ENCODE assay signal across 3 cellular contexts in the genomic region with DNA sequence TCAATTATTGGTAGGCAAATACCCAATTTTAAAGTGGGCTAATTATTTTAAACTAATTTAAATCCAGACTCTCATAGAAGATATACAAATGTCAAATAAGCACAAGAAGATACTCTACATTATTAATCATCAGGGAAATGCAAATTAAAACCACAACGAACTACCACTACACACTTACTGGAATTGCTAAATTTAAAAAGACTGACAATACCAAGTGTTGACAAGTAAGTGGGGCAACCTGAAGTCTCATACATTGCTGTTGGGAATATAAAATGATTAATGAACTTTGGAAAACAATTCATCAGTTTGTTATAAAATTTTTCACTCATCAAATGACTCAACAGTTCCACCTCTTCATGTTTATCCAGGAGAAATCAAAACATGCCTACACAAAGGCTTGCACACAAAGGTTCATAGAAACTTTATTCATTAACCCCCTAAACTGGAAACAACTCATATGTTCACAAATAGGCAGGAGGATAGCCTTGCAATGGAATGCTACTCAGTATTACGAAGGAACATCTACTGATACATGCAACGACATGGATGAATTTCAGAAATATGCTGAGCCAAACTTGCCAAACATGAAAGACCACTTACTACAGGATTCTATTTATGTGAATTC.
A peak's percentile ranks its signal among the peaks of the same experiment; 100 is the strongest.
TF ChIP-seq lines count a peak whose summit lies in the region.

No MANE protein-coding gene starts in this region.

TF ChIP-seq in A549, 52 proteins besides CTCF, POLR2A, EP300 and RAD21:
- peak; percentile 77 for TF ChIP-seq ZFP36 (IDR thresholded peaks at IDR 0.05; ENCODE audit: borderline replicate concordance, partially characterized antibody)
- no peak for TF ChIP-seq BHLHE40 (IDR thresholded peaks at IDR 0.05; ENCODE audit: low read depth, low read length)
TF ChIP-seq in A549: peak in this region for 1.

TF ChIP-seq in HCT116, 20 proteins besides CTCF, POLR2A, EP300 and RAD21:
- peak; percentile 22; the same call in 1 of the 2 replicates for TF ChIP-seq CBX3 (IDR thresholded peaks at IDR 0.05; ENCODE audit: low read depth)
- TF ChIP-seq EZH2 (IDR thresholded peaks at IDR 0.05), result no peak

TF ChIP-seq in SK-N-SH, 30 proteins besides CTCF, POLR2A, EP300 and RAD21:
- TF ChIP-seq GATA2 (CRISPR knock-in tag; IDR thresholded peaks at IDR 0.05) (no peak), YY1 (IDR thresholded peaks at IDR 0.05; ENCODE audit: low read depth) (no peak), GABPA (IDR thresholded peaks at IDR 0.05; ENCODE audit: low read depth) (no peak), TAF1 (IDR thresholded peaks at IDR 0.05; ENCODE audit: borderline replicate concordance, low read depth, low read length) (no peak), REST (IDR thresholded peaks at IDR 0.05; ENCODE audit: low read depth, low read length) (no peak), RCOR1 (IDR thresholded peaks at IDR 0.05; ENCODE audit: low read length) (no peak), FOXM1 (IDR thresholded peaks at IDR 0.05; ENCODE audit: low read depth) (no peak), POLR2AphosphoS5 (IDR thresholded peaks at IDR 0.05; ENCODE audit: low read depth, low read length) (no peak), TCF12 (IDR thresholded peaks at IDR 0.05) (no peak), RXRA (IDR thresholded peaks at IDR 0.05; ENCODE audit: borderline replicate concordance, low read depth) (no peak)
